Comparison of ENCODE assay signal across 8 cellular contexts in the genomic region with DNA sequence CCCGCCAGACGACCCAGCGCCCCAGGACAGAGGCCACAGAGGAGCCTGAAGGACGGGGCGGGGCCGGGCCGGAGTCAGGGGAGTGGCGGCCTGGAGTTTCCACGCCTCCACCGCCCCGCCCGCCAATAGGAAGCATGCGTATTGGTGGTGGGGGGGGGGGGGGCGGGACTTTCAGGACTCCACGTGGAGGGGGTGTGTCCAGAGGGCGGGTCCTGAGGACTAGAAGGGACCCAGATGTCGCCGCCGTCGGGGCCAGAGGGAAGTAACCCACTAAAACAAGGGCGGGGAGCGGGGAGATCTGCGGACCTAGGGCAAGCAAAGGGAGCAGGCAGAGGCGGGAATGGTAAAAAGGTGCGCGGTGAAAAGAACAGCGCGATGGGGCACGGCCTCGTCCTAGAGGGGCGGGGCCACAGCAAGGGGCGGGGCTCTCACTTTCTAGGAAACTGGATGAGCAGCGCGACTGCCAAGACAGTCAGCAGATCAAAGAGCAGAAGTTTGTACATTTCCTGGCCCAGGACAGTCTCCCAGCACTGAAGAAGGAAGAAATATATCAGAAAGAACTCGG. TPM values are rescaled to one million over a fixed set of nuclear protein-coding genes. Genes with fewer than 3 reads are reported as not detected.
DNase-seq lines count a peak whose midpoint lies in the region; ATAC-seq and TF ChIP-seq lines count a peak whose summit lies in the region.

No MANE protein-coding gene starts in this region.

- H3K27me3 ChIP-seq in BLaER1 treated with 17β-estradiol and CSF1 and Interleukin-3, amounts not matched to agents 10 nM and 100 nM, result no peaks in the 10 kb centered on the region
- H3K27me3 ChIP-seq in adrenal gland (no peaks in the 10 kb centered on the region), gastrocnemius medialis (peaks cover 16 to 17% (median 17%) of the 10 kb centered on the region in 3 donors)

- TF ChIP-seq CTCF in adrenal gland (IDR thresholded peaks at IDR 0.05), result no peak
- TF ChIP-seq CTCF in gastrocnemius medialis (IDR thresholded peaks at IDR 0.05 in 4 of 5, conservative IDR thresholded peaks at IDR 0.05 in 1 of 5), result no peak

- H3K4me2 ChIP-seq in BLaER1 treated with 17β-estradiol and CSF1 and Interleukin-3, amounts not matched to agents 10 nM and 100 nM, result peak overlapping the region; percentile 87 to 99 (median 98)

- H3K9ac ChIP-seq in BLaER1 treated with 17β-estradiol and CSF1 and Interleukin-3, amounts not matched to agents 10 nM and 100 nM, result peak overlapping the region in 10 of 11 experiments; percentile 53 to 88 (median 64); a peak in 17 of 22 replicates

- DNase-seq in adrenal gland (peak; percentile 87 to 96 (median 93)), hepatic stellate cell (ENCODE audit: low spot score) (peak; percentile 90), gastrocnemius medialis (peak; percentile 66 to 68), G401 (ENCODE audit: low spot score) (no peak)

- H3K36me3 Mint-ChIP-seq in T-helper 1 cell treated with Interleukin-12 subunit alpha and Interleukin-12 subunit beta and Interleukin-4 antibody, amounts not matched to agents 30 μg/mL and 1 μg/mL, for 36 hours (ENCODE audit: low read depth), result peaks cover 7% of the 10 kb centered on the region

- 1 to 2% (median 2%) methylated on average over 17 to 34 of the region's 35 CpGs for WGBS in adrenal gland, 4 donors

- H3K4me1 ChIP-seq in BLaER1 treated with 17β-estradiol and CSF1 and Interleukin-3, amounts not matched to agents 10 nM and 100 nM, result peaks cover 49 to 66% (median 58%) of the 10 kb centered on the region in 10 experiments
- peaks cover 22 to 47% of the 10 kb centered on the region in 2 donors for H3K4me1 ChIP-seq in adrenal gland (replicated peaks in 1 of 2)
- peaks cover 23 to 39% of the 10 kb centered on the region in 2 donors for H3K4me1 ChIP-seq in gastrocnemius medialis

- intact Hi-C loops in adrenal gland (cut with DNase I), result no loop called here
- intact Hi-C loops in gastrocnemius medialis (cut with DNase I; ENCODE audit: low total_unique reads), result loop anchor here (5.0 to 10.0 kb wide), 2 partner anchors 40 to 302 kb away; a partner anchor contains a TSS

- peak overlapping the region; percentile 16 to 80 (median 50); a peak in 14 of 20 replicates for H3K4me3 ChIP-seq in BLaER1 treated with 17β-estradiol and CSF1 and Interleukin-3, amounts not matched to agents 10 nM and 100 nM
- H3K4me3 ChIP-seq in adrenal gland (peak overlapping the region in 2 of 4 donors; percentile 23 to 30), gastrocnemius medialis (peak overlapping the region; percentile 22 to 57 (median 49))

- peak overlapping the region; percentile 91 for H3K27ac Mint-ChIP-seq in T-helper 1 cell treated with Interleukin-12 subunit alpha and Interleukin-12 subunit beta and Interleukin-4 antibody, amounts not matched to agents 30 μg/mL and 1 μg/mL, for 36 hours

- H3K4me3 Mint-ChIP-seq in T-helper 1 cell treated with Interleukin-12 subunit alpha and Interleukin-12 subunit beta and Interleukin-4 antibody, amounts not matched to agents 30 μg/mL and 1 μg/mL, for 36 hours, result peak overlapping the region; percentile 96

- TF ChIP-seq POLR2A in adrenal gland (IDR thresholded peaks at IDR 0.05), result peak in 1 of 2 donors; percentile 33
- no peak for TF ChIP-seq POLR2A in gastrocnemius medialis (IDR thresholded peaks at IDR 0.05)

- peaks cover 8 to 11% (median 10%) of the 10 kb centered on the region in 11 experiments for H3K36me3 ChIP-seq in BLaER1 treated with 17β-estradiol and CSF1 and Interleukin-3, amounts not matched to agents 10 nM and 100 nM
- H3K36me3 ChIP-seq in adrenal gland (replicated peaks in 1 of 2), result peaks cover 0 to 8% of the 10 kb centered on the region in 2 donors
- peaks cover 0 to 9% of the 10 kb centered on the region in 2 donors for H3K36me3 ChIP-seq in gastrocnemius medialis

- in situ Hi-C loops in gastrocnemius medialis (cut with MboI; ENCODE audit: low sequenced_read_pairs in 4 of 4) (loop anchor here in 1 of 4 donors (5.0 kb wide), 1 partner anchor 70 kb away; no protein-coding TSS in a partner anchor), G401 (cut with HindIII; ENCODE audit: low sequenced_read_pairs) (no loop called here)

- H3K9me3 ChIP-seq in BLaER1 treated with 17β-estradiol and CSF1 and Interleukin-3, amounts not matched to agents 10 nM and 100 nM (replicated peaks in 1 of 11), result peaks cover 0 to 10% (median 0%) of the 10 kb centered on the region in 11 experiments; a peak in 4 of 22 replicates
- H3K9me3 ChIP-seq in adrenal gland (replicated peaks in 1 of 3), result no peaks in the 10 kb centered on the region
- H3K9me3 ChIP-seq in gastrocnemius medialis, result no peaks in the 10 kb centered on the region

- no peak; the same call in 1 of the 2 replicates for TF ChIP-seq EP300 in Ishikawa (IDR thresholded peaks at IDR 0.05; ENCODE audit: borderline replicate concordance)

- no peak for ATAC-seq in gastrocnemius medialis
- no peak for ATAC-seq in GM21423 (IDR thresholded peaks at IDR 0.05; ENCODE audit: unreplicated experiment)

- no peak for TF ChIP-seq RAD21 in Ishikawa (IDR thresholded peaks at IDR 0.05; ENCODE audit: low read depth)

- peaks cover 0 to 22% (median 15%) of the 10 kb centered on the region in 11 experiments; a peak in 13 of 22 replicates for H4K20me1 ChIP-seq in BLaER1 treated with 17β-estradiol and CSF1 and Interleukin-3, amounts not matched to agents 10 nM and 100 nM

- H3K9me3 Mint-ChIP-seq in T-helper 1 cell treated with Interleukin-12 subunit alpha and Interleukin-12 subunit beta and Interleukin-4 antibody, amounts not matched to agents 30 μg/mL and 1 μg/mL, for 36 hours, result no peaks in the 10 kb centered on the region

- H3K27ac ChIP-seq in BLaER1 treated with 17β-estradiol and CSF1 and Interleukin-3, amounts not matched to agents 10 nM and 100 nM, result peak overlapping the region in 7 of 11 experiments; percentile 1 to 51 (median 26); a peak in 9 of 22 replicates
- peak overlapping the region in 4 of 5 donors; percentile 41 to 78 (median 61) for H3K27ac ChIP-seq in adrenal gland
- peak overlapping the region in 1 of 4 donors; percentile 41 for H3K27ac ChIP-seq in gastrocnemius medialis

- H3K4me1 Mint-ChIP-seq in T-helper 1 cell treated with Interleukin-12 subunit alpha and Interleukin-12 subunit beta and Interleukin-4 antibody, amounts not matched to agents 30 μg/mL and 1 μg/mL, for 36 hours (ENCODE audit: low read depth), result peaks cover 40% of the 10 kb centered on the region

- peaks cover 6% of the 10 kb centered on the region for H3K27me3 Mint-ChIP-seq in T-helper 1 cell treated with Interleukin-12 subunit alpha and Interleukin-12 subunit beta and Interleukin-4 antibody, amounts not matched to agents 30 μg/mL and 1 μg/mL, for 36 hours (ENCODE audit: low read depth)

TF ChIP-seq in Ishikawa, 13 proteins besides CTCF, POLR2A, EP300 and RAD21 (continues in another document):
- TF ChIP-seq, protein P1, sequence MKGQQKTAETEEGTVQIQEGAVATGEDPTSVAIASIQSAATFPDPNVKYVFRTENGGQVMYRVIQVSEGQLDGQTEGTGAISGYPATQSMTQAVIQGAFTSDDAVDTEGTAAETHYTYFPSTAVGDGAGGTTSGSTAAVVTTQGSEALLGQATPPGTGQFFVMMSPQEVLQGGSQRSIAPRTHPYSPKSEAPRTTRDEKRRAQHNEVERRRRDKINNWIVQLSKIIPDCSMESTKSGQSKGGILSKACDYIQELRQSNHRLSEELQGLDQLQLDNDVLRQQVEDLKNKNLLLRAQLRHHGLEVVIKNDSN (IDR thresholded peaks at IDR 0.05), result peak; percentile 58
- TF ChIP-seq FOXM1 (IDR thresholded peaks at IDR 0.05; ENCODE audit: borderline replicate concordance, low read depth) (no peak), TCF12 (IDR thresholded peaks at IDR 0.05; ENCODE audit: low read depth) (no peak), ZBTB7A (IDR thresholded peaks at IDR 0.05; ENCODE audit: low read depth) (no peak), EGR1 (IDR thresholded peaks at IDR 0.05) (no peak), CEBPB (IDR thresholded peaks at IDR 0.05) (no peak)
- TF ChIP-seq, protein P2, sequence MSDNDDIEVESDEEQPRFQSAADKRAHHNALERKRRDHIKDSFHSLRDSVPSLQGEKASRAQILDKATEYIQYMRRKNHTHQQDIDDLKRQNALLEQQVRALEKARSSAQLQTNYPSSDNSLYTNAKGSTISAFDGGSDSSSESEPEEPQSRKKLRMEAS (IDR thresholded peaks at IDR 0.05), result peak; percentile 65

RNA-seq across cellular contexts. Expression of a gene that starts 2.8 kb away (rescaled TPM):
- total RNA-seq in adrenal gland, result 10 to 100 TPM in 2 of 8 donors, 1 to 10 TPM in 6; 5.0 to 21.7 (median 9.0) TPM
- polyA plus RNA-seq in adrenal gland, result 10 to 100 TPM in 2 of 3 donors, 1 to 10 TPM in 1; 5.7 to 22.0 (median 14.8) TPM
- total RNA-seq in gastrocnemius medialis, result 10 to 100 TPM in 3 of 4 donors, 1 to 10 TPM in 1; 6.5 to 14.2 (median 11.9) TPM
- 5.5 and 7.3 TPM in 2 replicates for total RNA-seq in G401 (2014; rRNA removed; shearing (Covaris generic))

RNA-seq across cellular contexts. Expression of a gene that starts 10.6 kb away (rescaled TPM):
- total RNA-seq in adrenal gland (10 to 100 TPM in 1 of 8 donors, 1 to 10 TPM in 5, under 1 TPM in 2; 0.55 to 18.2 (median 1.3) TPM), gastrocnemius medialis (1 to 10 TPM in 1 of 4 donors, under 1 TPM in 1, not detected in 2; 0.87 to 1.6 TPM)
- polyA plus RNA-seq in adrenal gland, result 10 to 100 TPM in 1 of 3 donors, 1 to 10 TPM in 1, under 1 TPM in 1; 0.48 to 10.5 (median 1.5) TPM
- 9.6 TPM in 1 of 2 replicates, not detected in the other for total RNA-seq in G401 (2014; rRNA removed; shearing (Covaris generic))

RNA-seq across cellular contexts. Expression of a gene that starts 24.8 kb away (rescaled TPM):
- 10 to 100 TPM; 20.2 to 61.0 (median 47.0) TPM for total RNA-seq in adrenal gland
- polyA plus RNA-seq in adrenal gland, result 10 to 100 TPM; 47.0 to 82.3 (median 66.6) TPM
- 10 to 100 TPM in 2 of 4 donors, 1 to 10 TPM in 2; 5.1 to 14.0 (median 10.2) TPM for total RNA-seq in gastrocnemius medialis
- total RNA-seq in G401 (2014; rRNA removed; shearing (Covaris generic)), result 11.6 and 15.2 TPM in 2 replicates

RNA-seq across cellular contexts. Expression of a gene that starts 27.1 kb away (rescaled TPM):
- total RNA-seq in adrenal gland (100 to 1,000 TPM; 285 to 670 (median 495) TPM), gastrocnemius medialis (10 to 100 TPM; 11.6 to 36.4 (median 19.3) TPM)
- 100 to 1,000 TPM; 130 to 190 (median 189) TPM for polyA plus RNA-seq in adrenal gland
- total RNA-seq in G401 (2014; rRNA removed; shearing (Covaris generic)), result 36.3 and 46.0 TPM in 2 replicates

RNA-seq across cellular contexts. Expression of a gene that starts 28.8 kb away (rescaled TPM):
- total RNA-seq in adrenal gland (100 to 1,000 TPM in 5 of 8 donors, 10 to 100 TPM in 3; 66.4 to 201 (median 113) TPM), gastrocnemius medialis (10 to 100 TPM; 40.9 to 48.9 (median 43.9) TPM)
- polyA plus RNA-seq in adrenal gland, result 10 to 100 TPM; 21.5 to 41.2 (median 26.1) TPM
- 146 and 178 TPM in 2 replicates for total RNA-seq in G401 (2014; rRNA removed; shearing (Covaris generic))
